14 cellular contexts compared by ENCODE assay signal in genomic region chr5:98934581-98934980, GRCh38. TPM values are rescaled to one million over a fixed set of nuclear protein-coding genes. Genes with fewer than 3 reads are reported as not detected.
A peak's percentile ranks its signal among the peaks of the same experiment; 100 is the strongest.
DNase-seq lines count a peak whose midpoint lies in the region; ATAC-seq and TF ChIP-seq lines count a peak whose summit lies in the region.
"Had no signal": no experiment of that assay in that cellular context is flagged by ENCODE, and none has a peak within 500 bp of the region (broad histone marks: within the 10 kb centered on the region; RNA-seq: fewer than 3 reads in every experiment).

No MANE protein-coding gene starts in this region.

- H3K4me1 ChIP-seq in right atrium auricular region (peaks cover 0 to 80% of the 10 kb centered on the region in 2 donors), stomach (peaks cover 21 to 70% (median 41%) of the 10 kb centered on the region in 4 donors), tibial artery (peaks cover 0 to 77% (median 27%) of the 10 kb centered on the region in 4 donors)

- no peak for TF ChIP-seq EP300 in stomach (IDR thresholded peaks at IDR 0.05)

- peak overlapping the region; percentile 75 to 92 for H3K27ac Mint-ChIP-seq in activated naive CD4-positive, alpha-beta T cell treated with anti-CD3 and anti-CD28 coated beads, Interleukin-2, amount 50 U/mL, for 72 hours

- intact Hi-C loops in cardiac septum (cut with DNase I) (no loop called here), stomach (cut with DNase I; ENCODE audit: low total_unique reads) (loop anchor here (10.0 kb wide), 1 partner anchor 100 kb away; no protein-coding TSS in a partner anchor), tibial artery (cut with DNase I; ENCODE audit: low total_unique reads) (no loop called here)

- H3K4me3 ChIP-seq in right atrium auricular region (no peak overlapping the region), stomach (no peak overlapping the region), tibial artery (no peak overlapping the region)

- H3K27ac ChIP-seq in right atrium auricular region = peak overlapping the region; percentile 10 to 57
- H3K27ac ChIP-seq in stomach = peak overlapping the region in 3 of 5 donors; percentile 30 to 69 (median 38)
- H3K27ac ChIP-seq in tibial artery = no peak overlapping the region

- ATAC-seq in activated naive CD4-positive, alpha-beta T cell treated with anti-CD3 and anti-CD28 coated beads, Interleukin-2, amount 50 U/mL, for 72 hours = no peak
- no peak for ATAC-seq in HG02623 (IDR thresholded peaks at IDR 0.05; ENCODE audit: unreplicated experiment)
- ATAC-seq: Right ventricle myocardium inferior had no signal

- H3K36me3 ChIP-seq in right atrium auricular region = no peaks in the 10 kb centered on the region
- H3K36me3 ChIP-seq in stomach = no peaks in the 10 kb centered on the region
- H3K36me3 ChIP-seq in tibial artery = no peaks in the 10 kb centered on the region

- DNase-seq in right atrium auricular region (ENCODE audit: low spot score) = no peak
- DNase-seq in cardiac septum (ENCODE audit: low spot score) = no peak
- DNase-seq in activated naive CD4-positive, alpha-beta T cell treated with anti-CD3 and anti-CD28 coated beads, Interleukin-2, amount 50 U/mL, for 72 hours (ENCODE audit: low spot score in 2 of 2) = no peak
- peak; percentile 47 for DNase-seq in iris pigment epithelial cell (ENCODE audit: low read depth)
- DNase-seq in stomach = no peak
- no peak for DNase-seq in tibial artery
- no peak for DNase-seq in putamen (ENCODE audit: low spot score)
- DNase-seq: AML-193; caudate nucleus; NCI-H1417 treated with DMSO at 0.1 percent for 48 hours; NCI-H69; stimulated activated CD4-positive, alpha-beta T cell treated with anti-CD3 and anti-CD28 coated beads, Interleukin-4, amount 100 ng/mL, for 4 hours had no signal

- peaks cover 4 to 6% of the 10 kb centered on the region in 2 donors for H3K9me3 Mint-ChIP-seq in activated naive CD4-positive, alpha-beta T cell treated with anti-CD3 and anti-CD28 coated beads, Interleukin-2, amount 50 U/mL, for 72 hours

- no peak for TF ChIP-seq POLR2A in stomach (IDR thresholded peaks at IDR 0.05)

- H3K9me3 ChIP-seq in right atrium auricular region (no peaks in the 10 kb centered on the region), stomach (no peaks in the 10 kb centered on the region), tibial artery (no peaks in the 10 kb centered on the region)

- H3K27me3 ChIP-seq in right atrium auricular region (no peaks in the 10 kb centered on the region), stomach (no peaks in the 10 kb centered on the region), tibial artery (no peaks in the 10 kb centered on the region)

- peaks cover 7 to 13% of the 10 kb centered on the region in 2 donors for H3K36me3 Mint-ChIP-seq in activated naive CD4-positive, alpha-beta T cell treated with anti-CD3 and anti-CD28 coated beads, Interleukin-2, amount 50 U/mL, for 72 hours

- TF ChIP-seq CTCF in right atrium auricular region (IDR thresholded peaks at IDR 0.05) (no peak), stomach (IDR thresholded peaks at IDR 0.05) (no peak), tibial artery (IDR thresholded peaks at IDR 0.05) (no peak)

- WGBS in stomach, 5 donors = 80 to 94% (median 94%) methylated on average over 1 of the region's 1 CpG

RNA-seq across cellular contexts. Expression of gene CHD1, which starts 5.8 kb away (rescaled TPM):
- total RNA-seq in right atrium auricular region (10 to 100 TPM; 20.4 to 20.6 TPM), cardiac septum (16.8 TPM), stomach (100 to 1,000 TPM in 2 of 5 donors, 10 to 100 TPM in 3; 15.1 to 119 (median 50.0) TPM)
- 10 to 100 TPM; 49.9 to 86.0 TPM for total RNA-seq in activated naive CD4-positive, alpha-beta T cell treated with anti-CD3 and anti-CD28 coated beads, Interleukin-2, amount 50 U/mL, for 72 hours
- polyA plus RNA-seq in stomach = 10 to 100 TPM in 1 of 3 donors, 1 to 10 TPM in 2; 8.0 to 24.6 (median 9.6) TPM

Comparison
In these comparisons a context has a peak if more than half of its experiments do, and no peak if none do; other contexts are left out.
1. H3K27ac ChIP-seq: peak in right atrium auricular region (2 of 2) and stomach (3 of 5); none in tibial artery (0 of 2).